ENCODE assay signal across 8 cellular contexts in the genomic region with DNA sequence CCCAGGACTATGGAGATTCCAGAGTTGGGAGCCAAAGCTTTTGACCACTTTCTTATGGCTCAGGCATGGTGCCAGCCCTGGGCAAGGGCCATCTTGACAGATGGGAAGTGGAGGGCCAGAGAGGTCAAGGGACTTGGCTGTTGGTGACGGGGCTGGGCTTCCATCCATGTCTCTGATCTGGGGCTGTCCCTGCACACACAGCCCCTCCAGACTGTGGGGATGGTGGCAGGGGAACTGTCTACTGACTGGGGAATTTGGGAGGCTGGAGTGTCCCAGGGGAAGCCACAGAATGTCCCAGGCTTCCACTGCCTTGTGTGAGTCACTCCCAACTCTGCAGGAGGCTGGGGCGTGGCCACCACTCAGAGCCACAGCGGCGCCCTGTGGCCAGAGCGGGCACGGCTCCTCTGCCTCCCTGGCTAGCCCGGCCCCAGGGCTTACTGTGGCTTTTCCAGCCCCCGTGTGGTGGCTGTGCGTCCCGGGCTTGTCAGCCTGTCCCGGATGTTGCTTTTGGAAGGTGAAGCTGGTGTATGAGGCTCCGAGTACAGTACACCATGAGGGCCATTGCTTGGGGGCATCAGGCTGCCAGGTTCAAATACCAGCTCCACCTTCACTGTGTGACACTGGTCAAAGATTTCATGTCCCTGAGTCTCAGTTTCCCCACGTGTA. TPM values are rescaled to one million over a fixed set of nuclear protein-coding genes. Genes with fewer than 3 reads are reported as not detected.
A peak's percentile ranks its signal among the peaks of the same experiment; 100 is the strongest.
DNase-seq lines count a peak whose midpoint lies in the region; ATAC-seq and TF ChIP-seq lines count a peak whose summit lies in the region.

No MANE protein-coding gene starts in this region.

- DNase-seq in COLO829 (ENCODE audit: low spot score) = peak; percentile 94
- peak; percentile 95 for DNase-seq in LHCN-M2 (ENCODE audit: low read depth)
- DNase-seq in SW480 (ENCODE audit: low spot score) = peak; percentile 87
- DNase-seq in adipocyte (ENCODE audit: low read depth) = peak; percentile 98
- DNase-seq in heart right ventricle = peak; percentile 89 to 90
- peak; percentile 89 for DNase-seq in prostate gland (ENCODE audit: low spot score)
- peak; percentile 97 for DNase-seq in upper lobe of left lung

- ATAC-seq in GM21360 (IDR thresholded peaks at IDR 0.05; ENCODE audit: unreplicated experiment) (peak; percentile 64), heart right ventricle (peak; percentile 94 to 98 (median 97)), upper lobe of left lung (ENCODE audit: low FRiP score in 2 of 2) (peak; percentile 96 to 97)

- TF ChIP-seq POLR2A in prostate gland (IDR thresholded peaks at IDR 0.05) (peak; percentile 22), upper lobe of left lung (IDR thresholded peaks at IDR 0.05) (no peak)

- no peaks in the 10 kb centered on the region for H3K27me3 ChIP-seq in adipocyte (replicated peaks; ENCODE audit: control insufficient read depth, insufficient read depth, low read length)
- H3K27me3 ChIP-seq in heart right ventricle = no peaks in the 10 kb centered on the region
- H3K27me3 ChIP-seq in prostate gland (replicated peaks; ENCODE audit: insufficient read depth) = no peaks in the 10 kb centered on the region
- H3K27me3 ChIP-seq in upper lobe of left lung = no peaks in the 10 kb centered on the region

- WGBS in heart right ventricle, 2 donors = 6 to 10% methylated on average over 13 of the region's 13 CpGs
- 8% methylated on average over 13 of the region's 13 CpGs for WGBS in prostate gland
- 4 to 28% methylated on average over 2 to 13 of the region's 13 CpGs for WGBS in upper lobe of left lung, 2 donors

- intact Hi-C loops in heart right ventricle (cut with DNase I) = loop anchor here in 7 of 10 donors (5.0 to 10.0 kb wide), 4 partner anchors 42 to 119 kb away; no protein-coding TSS in a partner anchor
- intact Hi-C loops in prostate gland (cut with DNase I) = loop anchor here (2.0 kb wide), 1 partner anchor 27 kb away; a partner anchor contains a TSS

- TF ChIP-seq EP300 in upper lobe of left lung (IDR thresholded peaks at IDR 0.05) = no peak

- H3K36me3 ChIP-seq in adipocyte (ENCODE audit: control insufficient read depth, insufficient read depth, low read length, severe bottlenecking) (peaks cover 50% of the 10 kb centered on the region), heart right ventricle (peaks cover 0 to 85% (median 30%) of the 10 kb centered on the region in 9 donors), prostate gland (peaks cover 0 to 5% of the 10 kb centered on the region in 2 donors), upper lobe of left lung (peaks cover 0 to 61% (median 23%) of the 10 kb centered on the region in 4 donors)

- H3K9me3 ChIP-seq in adipocyte (ENCODE audit: control insufficient read depth, low read length) (no peaks in the 10 kb centered on the region), heart right ventricle (no peaks in the 10 kb centered on the region), prostate gland (no peaks in the 10 kb centered on the region), upper lobe of left lung (no peaks in the 10 kb centered on the region)

- H3K4me1 ChIP-seq in adipocyte (ENCODE audit: control insufficient read depth, insufficient read depth, low read length) (peaks cover 31% of the 10 kb centered on the region), heart right ventricle (peaks cover 7 to 46% (median 30%) of the 10 kb centered on the region in 9 donors), prostate gland (replicated peaks) (peaks cover 17% of the 10 kb centered on the region), upper lobe of left lung (peaks cover 30 to 54% (median 46%) of the 10 kb centered on the region in 4 donors)

- peak overlapping the region; percentile 75 for H3K9ac ChIP-seq in adipocyte (ENCODE audit: low read length)

- H3K4me3 ChIP-seq in adipocyte (ENCODE audit: low read length) = no peak overlapping the region
- H3K4me3 ChIP-seq in heart right ventricle = no peak overlapping the region
- no peak overlapping the region for H3K4me3 ChIP-seq in prostate gland
- no peak overlapping the region for H3K4me3 ChIP-seq in upper lobe of left lung

- TF ChIP-seq CTCF in heart right ventricle (IDR thresholded peaks at IDR 0.05) = peak; percentile 90 to 100 (median 98)
- TF ChIP-seq CTCF in prostate gland (IDR thresholded peaks at IDR 0.05) = peak; percentile 76 to 98 (median 96)
- peak; percentile 95 to 99 (median 98) for TF ChIP-seq CTCF in upper lobe of left lung (IDR thresholded peaks at IDR 0.05)

- H3K27ac ChIP-seq in heart right ventricle (peak overlapping the region in 9 of 10 donors; percentile 31 to 80 (median 57)), prostate gland (peak overlapping the region; percentile 49 to 64), upper lobe of left lung (peak overlapping the region; percentile 45 to 80 (median 64))

RNA-seq across cellular contexts. Expression of a gene that starts 19.6 kb away (rescaled TPM):
- total RNA-seq in LHCN-M2 (2014; rRNA removed) (0.29 TPM in 1 of 2 replicates, not detected in the other), heart right ventricle (1 to 10 TPM in 2 of 10 donors, under 1 TPM in 8; 0.17 to 1.1 (median 0.55) TPM), prostate gland (1 to 10 TPM in 1 of 2 donors, not detected in 1; 9.7 TPM), upper lobe of left lung (1 to 10 TPM in 3 of 6 donors, under 1 TPM in 2, not detected in 1; 0.46 to 7.2 (median 1.2) TPM)
- 0.97 TPM for polyA plus RNA-seq in LHCN-M2 (2012)
- under 1 TPM; 0.22 to 0.25 TPM for polyA plus RNA-seq in heart right ventricle

RNA-seq across cellular contexts. Expression of a gene that starts 19.7 kb away (rescaled TPM):
- 45.9 and 64.8 TPM in 2 replicates for total RNA-seq in LHCN-M2 (2014; rRNA removed)
- 182 TPM for polyA plus RNA-seq in LHCN-M2 (2012)
- total RNA-seq in heart right ventricle = 10 to 100 TPM; 62.4 to 95.7 (median 76.6) TPM
- 100 to 1,000 TPM; 150 to 200 TPM for polyA plus RNA-seq in heart right ventricle
- total RNA-seq in prostate gland = 100 to 1,000 TPM in 1 of 2 donors, 10 to 100 TPM in 1; 63.1 to 157 TPM
- 100 to 1,000 TPM in 2 of 6 donors, 10 to 100 TPM in 4; 48.9 to 152 (median 71.7) TPM for total RNA-seq in upper lobe of left lung

RNA-seq across cellular contexts. Expression of a gene that starts 27.7 kb away (rescaled TPM):
- total RNA-seq in LHCN-M2 (2014; rRNA removed) = 52.0 and 54.6 TPM in 2 replicates
- polyA plus RNA-seq in LHCN-M2 (2012) = 44.3 TPM
- total RNA-seq in heart right ventricle = 10 to 100 TPM; 13.0 to 26.9 (median 16.5) TPM
- 10 to 100 TPM in 1 of 2 donors, 1 to 10 TPM in 1; 9.3 to 10.3 TPM for polyA plus RNA-seq in heart right ventricle
- 10 to 100 TPM; 42.8 to 62.8 TPM for total RNA-seq in prostate gland
- total RNA-seq in upper lobe of left lung = 10 to 100 TPM; 24.3 to 47.1 (median 37.3) TPM

RNA-seq across cellular contexts. Expression of a gene that starts 50.5 kb away (rescaled TPM):
- total RNA-seq in LHCN-M2 (2014; rRNA removed) (not detected in 2 replicates), heart right ventricle (1 to 10 TPM in 5 of 10 donors, under 1 TPM in 5; 0.11 to 3.2 (median 0.78) TPM), prostate gland (1 to 10 TPM; 3.3 to 8.1 TPM), upper lobe of left lung (under 1 TPM in 1 of 6 donors, not detected in 5; 0.15 TPM)
- polyA plus RNA-seq in LHCN-M2 (2012) = 0.04 TPM
- polyA plus RNA-seq in heart right ventricle = 1 to 10 TPM; 1.8 to 3.8 TPM
